In genomic region chr11:89707080-89707479, GRCh38 we compare ENCODE assay signal across 15 cellular contexts. TPM values are rescaled to one million over a fixed set of nuclear protein-coding genes. Genes with fewer than 3 reads are reported as not detected.
"Had no signal": no experiment of that assay in that cellular context is flagged by ENCODE, and none has a peak within 500 bp of the region (broad histone marks: within the 10 kb centered on the region; RNA-seq: fewer than 3 reads in every experiment).

No MANE protein-coding gene starts in this region.

RNA-seq across cellular contexts. Expression of gene TRIM77, which starts 3.0 kb away (rescaled TPM):
- total RNA-seq: activated B cell treated with CpG ODN at 0.5 μM for 24 hours; activated CD8-positive, alpha-beta T cell treated with anti-CD3 and anti-CD28 coated beads for 36 hours; activated T-cell treated with anti-CD3 and anti-CD28 coated beads, Interleukin-2, amount 50 U/mL, for 4 hours; activated T-helper 17 cell treated with anti-CD3 and anti-CD28 coated beads, Interleukin-2, amount 50 U/mL, for 72 hours; astrocyte; chondrocyte; dermis blood vessel endothelial cell; endothelial cell of umbilical vein; esophagus squamous epithelium; fibroblast of lung; fibroblast of villous mesenchyme; gastroesophageal sphincter; glomerular endothelial cell; heart right ventricle; T-helper 17 cell had no signal
